Comparison of ENCODE assay signal across 13 cellular contexts in the genomic region with DNA sequence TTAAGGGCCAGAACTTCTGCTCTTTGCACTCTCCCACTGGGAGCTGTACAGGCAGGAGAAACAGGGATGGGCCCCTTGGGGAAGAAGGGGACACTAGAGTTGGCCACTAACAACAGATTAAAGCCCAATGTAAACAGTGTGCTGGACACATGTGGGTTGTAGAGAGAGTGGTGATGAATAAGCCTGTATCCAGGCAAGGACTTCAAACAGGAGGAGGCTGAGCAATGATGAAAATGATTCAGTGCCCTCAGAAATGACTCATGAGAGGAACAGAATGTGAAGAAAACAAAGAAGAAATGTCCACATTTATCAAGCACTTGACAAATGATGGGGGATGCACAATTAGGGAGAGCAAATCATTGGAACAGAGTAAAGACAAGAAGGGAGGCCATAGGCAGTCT.
DNase-seq lines count a peak whose midpoint lies in the region; ATAC-seq and TF ChIP-seq lines count a peak whose summit lies in the region.
"Had no signal": no experiment of that assay in that cellular context is flagged by ENCODE, and none has a peak within 500 bp of the region (broad histone marks: within the 10 kb centered on the region; RNA-seq: fewer than 3 reads in every experiment).

No MANE protein-coding gene starts in this region.

- H3K36me3 Mint-ChIP-seq in nephron (ENCODE audit: low read depth) (no peaks in the 10 kb centered on the region), immature natural killer cell (no peaks in the 10 kb centered on the region)

- no peaks in the 10 kb centered on the region for H3K9me3 Mint-ChIP-seq in nephron
- H3K9me3 Mint-ChIP-seq in immature natural killer cell: peaks cover 0 to 12% (median 3%) of the 10 kb centered on the region in 6 donors
- H3K9me3 Mint-ChIP-seq: activated CD8-positive, alpha-beta T cell treated with anti-CD3 and anti-CD28 coated beads for 36 hours; H9 had no signal

- H3K27ac ChIP-seq in vagina: no peak overlapping the region
- H3K27ac ChIP-seq: upper lobe of right lung had no signal

- no peak for TF ChIP-seq CTCF in BJ (IDR thresholded peaks at IDR 0.05; ENCODE audit: insufficient read depth, low read depth, low read length)
- TF ChIP-seq CTCF in nephron (IDR thresholded peaks at IDR 0.05; ENCODE audit: unreplicated experiment in 3 of 3): no peak
- TF ChIP-seq CTCF in vagina (IDR thresholded peaks at IDR 0.05): no peak

- CTCF ChIA-PET in BJ (lab: Yijun Ruan, JAX): no interaction called here

- peaks cover 40% of the 10 kb centered on the region for H3K4me1 Mint-ChIP-seq in nephron
- H3K4me1 Mint-ChIP-seq in immature natural killer cell: peaks cover 0 to 3% of the 10 kb centered on the region in 2 donors

- no peak for ATAC-seq in GM18511 (IDR thresholded peaks at IDR 0.05; ENCODE audit: unreplicated experiment)
- ATAC-seq: activated CD8-positive, alpha-beta T cell treated with anti-CD3 and anti-CD28 coated beads for 36 hours; upper lobe of right lung had no signal

- no peaks in the 10 kb centered on the region for H3K4me1 ChIP-seq in vagina
- H3K4me1 ChIP-seq: upper lobe of right lung had no signal

- H3K27me3 ChIP-seq in BJ (ENCODE audit: control insufficient read depth, insufficient read depth, low read length) (no peaks in the 10 kb centered on the region), vagina (no peaks in the 10 kb centered on the region)
- H3K27me3 ChIP-seq: upper lobe of right lung had no signal

- TF ChIP-seq POLR2A in vagina (IDR thresholded peaks at IDR 0.05): no peak

- H3K4me3 ChIP-seq in BJ (ENCODE audit: low read depth, low read length): no peak overlapping the region
- no peak overlapping the region for H3K4me3 ChIP-seq in vagina
- H3K4me3 ChIP-seq: upper lobe of right lung had no signal

- no peaks in the 10 kb centered on the region for H3K36me3 ChIP-seq in BJ (ENCODE audit: control insufficient read depth, insufficient read depth, low read length)
- no peaks in the 10 kb centered on the region for H3K36me3 ChIP-seq in vagina
- H3K36me3 ChIP-seq: upper lobe of right lung had no signal

- peaks cover 5% of the 10 kb centered on the region for H3K27me3 Mint-ChIP-seq in nephron (ENCODE audit: low read depth)
- H3K27me3 Mint-ChIP-seq in immature natural killer cell (ENCODE audit: low read depth in 3 of 3): peaks cover 0 to 2% (median 0%) of the 10 kb centered on the region in 3 donors
- H3K27me3 Mint-ChIP-seq: activated CD8-positive, alpha-beta T cell treated with anti-CD3 and anti-CD28 coated beads for 36 hours had no signal

- POLR2A ChIA-PET in BJ (lab: Charles Lee): no interaction called here

- intact Hi-C loops in vagina (cut with DNase I): no loop called here

- H3K9me3 ChIP-seq in vagina: no peaks in the 10 kb centered on the region
- H3K9me3 ChIP-seq: upper lobe of right lung had no signal

- H3K27ac Mint-ChIP-seq in nephron: peak overlapping the region; percentile 1 to 79 (median 65)
- H3K27ac Mint-ChIP-seq in immature natural killer cell: no peak overlapping the region
- H3K27ac Mint-ChIP-seq: activated CD8-positive, alpha-beta T cell treated with anti-CD3 and anti-CD28 coated beads for 36 hours; H9 had no signal

- peak; percentile 35 for DNase-seq in BJ (ENCODE audit: low read depth)
- peak; percentile 80 for DNase-seq in M059J (ENCODE audit: low read depth)
- DNase-seq in dedifferentiated amniotic fluid mesenchymal stem cell (ENCODE audit: extremely low spot score): peak; percentile 62
- no peak for DNase-seq in T-helper 2 cell
- DNase-seq in vagina (ENCODE audit: extremely low spot score in 2 of 2): no peak
- DNase-seq in immature natural killer cell: no peak
- DNase-seq: activated CD8-positive, alpha-beta T cell treated with anti-CD3 and anti-CD28 coated beads for 36 hours; DMS79 treated with DMSO at 0.1 percent for 48 hours; H9; NCI-H1930; upper lobe of right lung had no signal

- H3K4me3 Mint-ChIP-seq in nephron: no peak overlapping the region
- no peak overlapping the region for H3K4me3 Mint-ChIP-seq in immature natural killer cell
- H3K4me3 Mint-ChIP-seq: activated CD8-positive, alpha-beta T cell treated with anti-CD3 and anti-CD28 coated beads for 36 hours; H9 had no signal

Comparison
In these comparisons a context has a peak if more than half of its experiments do, and no peak if none do; other contexts are left out.
1. DNase-seq: peak in BJ (single experiment), M059J (single experiment) and dedifferentiated amniotic fluid mesenchymal stem cell (single experiment); none in T-helper 2 cell (0 of 5), vagina (0 of 2) and immature natural killer cell (0 of 3).
2. H3K27ac Mint-ChIP-seq: peak in nephron (3 of 3); none in immature natural killer cell (0 of 6).